20 cellular contexts compared by ENCODE assay signal in genomic region chr15:49290204-49290603, GRCh38.
"Had no signal": no experiment of that assay in that cellular context is flagged by ENCODE, and none has a peak within 500 bp of the region (broad histone marks: within the 10 kb centered on the region; RNA-seq: fewer than 3 reads in every experiment).

No MANE protein-coding gene starts in this region.

- ATAC-seq: T-helper 17 cell had no signal

- H3K36me3 ChIP-seq: brain microvascular endothelial cell, uterus had no signal

- H3K9me3 ChIP-seq: tibial artery, uterus had no signal

- H3K27ac Mint-ChIP-seq: activated CD4-positive, alpha-beta memory T cell treated with anti-CD3 and anti-CD28 coated beads, Interleukin-2, amount 10 ng/mL, durations not matched to agents 7 days and 5 days; activated naive CD8-positive, alpha-beta T cell treated with anti-CD3 and anti-CD28 coated beads, Interleukin-2, amount 10 ng/mL, durations not matched to agents 7 days and 5 days; T-helper 17 cell had no signal

- H3K4me1 ChIP-seq: parathyroid adenoma, uterus had no signal

- H3K79me2 ChIP-seq: parathyroid adenoma had no signal

- H3K27ac ChIP-seq: brain microvascular endothelial cell, epithelial cell of prostate, parathyroid adenoma, tibial artery, uterus, WERI-Rb-1 had no signal

- DNase-seq: activated CD4-positive, alpha-beta memory T cell treated with anti-CD3 and anti-CD28 coated beads, Interleukin-2, amount 10 ng/mL, durations not matched to agents 7 days and 5 days; activated gamma-delta T cell treated with Interleukin-2 at 50 U/mL for 16 hours; activated naive CD8-positive, alpha-beta T cell treated with anti-CD3 and anti-CD28 coated beads, Interleukin-2, amount 10 ng/mL, durations not matched to agents 7 days and 5 days; activated T-cell treated with anti-CD3 and anti-CD28 coated beads, Interleukin-2, amount 50 U/mL, for 48 hours; anterior cingulate cortex; brain microvascular endothelial cell; cerebellar nuclear complex; foreskin melanocyte; head of caudate nucleus; left cardiac atrium; midbrain; naive B cell; stimulated activated CD4-positive, alpha-beta T cell treated with anti-CD3 and anti-CD28 coated beads, Interleukin-2, amount 100 ng/mL, for 48 hours; stimulated activated naive CD4-positive, alpha-beta T cell; T-helper 17 cell; tibial artery; uterus; WERI-Rb-1 had no signal

- H2AFZ ChIP-seq: parathyroid adenoma had no signal

- H3K4me3 ChIP-seq: tibial artery, uterus had no signal

- H3K9ac ChIP-seq: parathyroid adenoma had no signal

- H3K4me3 Mint-ChIP-seq: activated CD4-positive, alpha-beta memory T cell treated with anti-CD3 and anti-CD28 coated beads, Interleukin-2, amount 10 ng/mL, durations not matched to agents 7 days and 5 days; activated naive CD8-positive, alpha-beta T cell treated with anti-CD3 and anti-CD28 coated beads, Interleukin-2, amount 10 ng/mL, durations not matched to agents 7 days and 5 days; naive B cell; T-helper 17 cell had no signal

- H3K27me3 Mint-ChIP-seq: activated CD4-positive, alpha-beta memory T cell treated with anti-CD3 and anti-CD28 coated beads, Interleukin-2, amount 10 ng/mL, durations not matched to agents 7 days and 5 days; activated naive CD8-positive, alpha-beta T cell treated with anti-CD3 and anti-CD28 coated beads, Interleukin-2, amount 10 ng/mL, durations not matched to agents 7 days and 5 days; naive B cell; T-helper 17 cell had no signal

- H3K27me3 ChIP-seq: brain microvascular endothelial cell, tibial artery, uterus had no signal

- H3K4me1 Mint-ChIP-seq: naive B cell, T-helper 17 cell had no signal

- H3K9me3 Mint-ChIP-seq: activated CD4-positive, alpha-beta memory T cell treated with anti-CD3 and anti-CD28 coated beads, Interleukin-2, amount 10 ng/mL, durations not matched to agents 7 days and 5 days; naive B cell had no signal
